Comparison of ENCODE assay signal across 13 cellular contexts in genomic region chrX:110082156-110082555, GRCh38.
A peak's percentile ranks its signal among the peaks of the same experiment; 100 is the strongest.
DNase-seq lines count a peak whose midpoint lies in the region; ATAC-seq, FAIRE-seq and TF ChIP-seq lines count a peak whose summit lies in the region.
"Had no signal": no experiment of that assay in that cellular context is flagged by ENCODE, and none has a peak within 500 bp of the region (broad histone marks: within the 10 kb centered on the region; RNA-seq: fewer than 3 reads in every experiment).

No MANE protein-coding gene starts in this region.

- no peak overlapping the region for H3K4me3 Mint-ChIP-seq in natural killer cell treated with Interleukin-12 subunit alpha and Interleukin-12 subunit beta and Interleukin-15 and Interleukin-18, amount 100 ng/mL, for 72 hours
- H3K4me3 Mint-ChIP-seq: activated CD4-positive, alpha-beta memory T cell treated with anti-CD3 and anti-CD28 coated beads for 36 hours; immature natural killer cell; stimulated activated naive CD8-positive, alpha-beta T cell treated with anti-CD3 and anti-CD28 coated beads, Interleukin-15, amount 100 ng/mL, for 72 hours had no signal

- H3K4me1 ChIP-seq in endothelial cell of umbilical vein (ENCODE audit: control insufficient read depth, extremely low read depth, insufficient read depth, low read length) (peaks cover 34% of the 10 kb centered on the region), mucosa of descending colon (ENCODE audit: low read depth) (no peaks in the 10 kb centered on the region)

- no peak overlapping the region for H3K27ac Mint-ChIP-seq in natural killer cell treated with Interleukin-12 subunit alpha and Interleukin-12 subunit beta and Interleukin-15 and Interleukin-18, amount 100 ng/mL, for 72 hours
- H3K27ac Mint-ChIP-seq: activated CD4-positive, alpha-beta memory T cell treated with anti-CD3 and anti-CD28 coated beads for 36 hours; immature natural killer cell; stimulated activated naive CD8-positive, alpha-beta T cell treated with anti-CD3 and anti-CD28 coated beads, Interleukin-15, amount 100 ng/mL, for 72 hours had no signal

- H3K4me1 Mint-ChIP-seq in natural killer cell treated with Interleukin-12 subunit alpha and Interleukin-12 subunit beta and Interleukin-15 and Interleukin-18, amount 100 ng/mL, for 72 hours (ENCODE audit: low read depth in 2 of 2): peaks cover 5 to 15% of the 10 kb centered on the region in 2 donors

- H3K9ac ChIP-seq in endothelial cell of umbilical vein (replicated peaks; ENCODE audit: extremely low read depth, insufficient read depth, low read length): peak overlapping the region; percentile 59

- no peak overlapping the region for H3K4me2 ChIP-seq in endothelial cell of umbilical vein (ENCODE audit: insufficient read depth, low read length)

- DNase-seq in AG08396 (ENCODE audit: low spot score) (peak; percentile 12), M059J (ENCODE audit: low read depth) (peak; percentile 83), endothelial cell of umbilical vein (ENCODE audit: low read depth, low spot score) (peak; percentile 53), mucosa of descending colon (no peak), posterior vena cava (ENCODE audit: low spot score) (no peak), SW 1271 (lab: John Stamatoyannopoulos, UW) (no peak)
- no peak for DNase-seq in natural killer cell treated with Interleukin-12 subunit alpha and Interleukin-12 subunit beta and Interleukin-15 and Interleukin-18, amount 100 ng/mL, for 72 hours (ENCODE audit: low spot score)
- no peak for DNase-seq in effector CD4-positive, alpha-beta T cell
- DNase-seq: activated CD4-positive, alpha-beta memory T cell treated with anti-CD3 and anti-CD28 coated beads for 36 hours; central memory CD4-positive, alpha-beta T cell; immature natural killer cell; stimulated activated naive CD8-positive, alpha-beta T cell treated with anti-CD3 and anti-CD28 coated beads, Interleukin-15, amount 100 ng/mL, for 72 hours had no signal

- no TSS peak for BruUV-seq in endothelial cell of umbilical vein (replicated peaks; lab: Mats Ljungman, UMichigan)

- H3K36me3 Mint-ChIP-seq in natural killer cell treated with Interleukin-12 subunit alpha and Interleukin-12 subunit beta and Interleukin-15 and Interleukin-18, amount 100 ng/mL, for 72 hours: no peaks in the 10 kb centered on the region
- H3K36me3 Mint-ChIP-seq: immature natural killer cell had no signal

- TF ChIP-seq POLR2A in endothelial cell of umbilical vein (IDR thresholded peaks at IDR 0.05; ENCODE audit: low read depth, low read length): no peak

- TF ChIP-seq CTCF in endothelial cell of umbilical vein (IDR thresholded peaks at IDR 0.05; ENCODE audit: extremely low read depth in 1 of 2, insufficient read depth in 1 of 2, low read depth in 1 of 2, low read length in 2 of 2): no peak
- no peak for TF ChIP-seq CTCF in mucosa of descending colon (IDR thresholded peaks at IDR 0.05)

- CTCF ChIA-PET in endothelial cell of umbilical vein (lab: Charles Lee): interaction anchor here (1.2 to 1.4 kb wide), 2 partner anchors 23 to 64 kb away, joined by 3 read pairs; no protein-coding TSS in a partner anchor

- no peak overlapping the region for H3K4me3 ChIP-seq in endothelial cell of umbilical vein (replicated peaks in 1 of 3; ENCODE audit: insufficient read depth in 1 of 3, low read depth in 1 of 3, low read length in 3 of 3)
- H3K4me3 ChIP-seq in mucosa of descending colon: no peak overlapping the region
- H3K4me3 ChIP-seq: SJSA1 had no signal

- H3K27me3 ChIP-seq in endothelial cell of umbilical vein (ENCODE audit: control insufficient read depth in 2 of 2, insufficient read depth in 2 of 2, low read length in 2 of 2): no peaks in the 10 kb centered on the region
- H3K27me3 ChIP-seq: SJSA1 had no signal

- H3K9me3 Mint-ChIP-seq in natural killer cell treated with Interleukin-12 subunit alpha and Interleukin-12 subunit beta and Interleukin-15 and Interleukin-18, amount 100 ng/mL, for 72 hours: no peaks in the 10 kb centered on the region
- H3K9me3 Mint-ChIP-seq: activated CD4-positive, alpha-beta memory T cell treated with anti-CD3 and anti-CD28 coated beads for 36 hours had no signal

- H3K9me3 ChIP-seq in endothelial cell of umbilical vein (replicated peaks; ENCODE audit: control insufficient read depth, insufficient read depth, low read length): no peaks in the 10 kb centered on the region
- no peaks in the 10 kb centered on the region for H3K9me3 ChIP-seq in mucosa of descending colon
- H3K9me3 ChIP-seq: SJSA1 had no signal

- dilution Hi-C loops in endothelial cell of umbilical vein (cut with MboI; ENCODE audit: extremely low pct_ligation_motif_present, low sequenced_read_pairs): no loop called here

- no peaks in the 10 kb centered on the region for H3K9me1 ChIP-seq in endothelial cell of umbilical vein (replicated peaks; ENCODE audit: control insufficient read depth, extremely low read depth, insufficient read depth, low read length)

- ATAC-seq in mucosa of descending colon: peak; percentile 27
- no peak for ATAC-seq in natural killer cell treated with Interleukin-12 subunit alpha and Interleukin-12 subunit beta and Interleukin-15 and Interleukin-18, amount 100 ng/mL, for 72 hours
- ATAC-seq: stimulated activated naive CD8-positive, alpha-beta T cell treated with anti-CD3 and anti-CD28 coated beads, Interleukin-15, amount 100 ng/mL, for 72 hours had no signal

- peak overlapping the region; percentile 80 for H3K27ac ChIP-seq in endothelial cell of umbilical vein (ENCODE audit: insufficient read depth, low read depth, low read length)
- H3K27ac ChIP-seq: SJSA1 had no signal

- POLR2A ChIA-PET in endothelial cell of umbilical vein (lab: Charles Lee): no interaction called here

- H4K20me1 ChIP-seq in endothelial cell of umbilical vein (replicated peaks; ENCODE audit: control insufficient read depth, extremely low read depth, insufficient read depth, low read length): no peaks in the 10 kb centered on the region

- no peak overlapping the region for H2AFZ ChIP-seq in endothelial cell of umbilical vein (ENCODE audit: low read depth, low read length)

- no peaks in the 10 kb centered on the region for H3K27me3 Mint-ChIP-seq in natural killer cell treated with Interleukin-12 subunit alpha and Interleukin-12 subunit beta and Interleukin-15 and Interleukin-18, amount 100 ng/mL, for 72 hours
- H3K27me3 Mint-ChIP-seq: activated CD4-positive, alpha-beta memory T cell treated with anti-CD3 and anti-CD28 coated beads for 36 hours; stimulated activated naive CD8-positive, alpha-beta T cell treated with anti-CD3 and anti-CD28 coated beads, Interleukin-15, amount 100 ng/mL, for 72 hours had no signal

- no peaks in the 10 kb centered on the region for H3K36me3 ChIP-seq in endothelial cell of umbilical vein (ENCODE audit: control insufficient read depth in 2 of 2, extremely low read depth in 1 of 2, insufficient read depth in 2 of 2, low read length in 2 of 2)
- no peaks in the 10 kb centered on the region for H3K36me3 ChIP-seq in mucosa of descending colon (ENCODE audit: low read depth)
- H3K36me3 ChIP-seq: SJSA1 had no signal

- intact Hi-C loops in endothelial cell of umbilical vein (cut with micrococcal nuclease): no loop called here
- intact Hi-C loops in mucosa of descending colon (cut with DNase I, micrococcal nuclease): no loop called here
- intact Hi-C loops in posterior vena cava (cut with DNase I): no loop called here

- FAIRE-seq in endothelial cell of umbilical vein (lab: Jason Lieb, UNC): no peak

- no peaks in the 10 kb centered on the region for H3K79me2 ChIP-seq in endothelial cell of umbilical vein (ENCODE audit: control insufficient read depth, insufficient read depth, low read length)

TF ChIP-seq in endothelial cell of umbilical vein, 7 proteins besides CTCF, POLR2A, EP300 and RAD21:
- TF ChIP-seq MAX (IDR thresholded peaks at IDR 0.05; ENCODE audit: insufficient read depth, insufficient read length) (no peak), GATA2 (IDR thresholded peaks at IDR 0.05; ENCODE audit: insufficient read depth, insufficient read length, low read depth, low read length) (peak; percentile 32), JUN (IDR thresholded peaks at IDR 0.05; ENCODE audit: borderline replicate concordance, insufficient read depth, insufficient read length, low read depth) (no peak)

Comparison
In these comparisons a context has a peak if more than half of its experiments do, and no peak if none do; other contexts are left out.
1. DNase-seq: peak in AG08396 (single experiment), M059J (single experiment) and endothelial cell of umbilical vein (single experiment); none in mucosa of descending colon (0 of 3), natural killer cell treated with Interleukin-12 subunit alpha and Interleukin-12 subunit beta and Interleukin-15 and Interleukin-18, amount 100 ng/mL, for 72 hours (single experiment), effector CD4-positive, alpha-beta T cell (single experiment), posterior vena cava (single experiment) and SW 1271 (0 of 2).